ENCODE assay signal across 18 cellular contexts in genomic region chr2:127753374-127753773, GRCh38. TPM values are rescaled to one million over a fixed set of nuclear protein-coding genes. Genes with fewer than 3 reads are reported as not detected.
DNase-seq lines count a peak whose midpoint lies in the region; ATAC-seq and TF ChIP-seq lines count a peak whose summit lies in the region.
"Had no signal": no experiment of that assay in that cellular context is flagged by ENCODE, and none has a peak within 500 bp of the region (broad histone marks: within the 10 kb centered on the region; RNA-seq: fewer than 3 reads in every experiment).

No MANE protein-coding gene starts in this region.

- no peak for DNase-seq in activated CD8-positive, alpha-beta T cell treated with anti-CD3 and anti-CD28 coated beads for 36 hours
- DNase-seq in activated CD8-positive, alpha-beta T cell treated with anti-CD3 and anti-CD28 coated beads, Interleukin-2, amount 10 ng/mL, durations not matched to agents 7 days and 5 days = no peak
- no peak for DNase-seq in activated naive CD8-positive, alpha-beta T cell treated with anti-CD3 and anti-CD28 coated beads, Interleukin-2, amount 50 U/mL, for 24 hours
- no peak for DNase-seq in epithelial cell of prostate (ENCODE audit: low read depth, low spot score)
- DNase-seq in T-helper 17 cell = no peak
- DNase-seq: Calu3; CD8-positive, alpha-beta T cell; DMS79 treated with DMSO at 0.1 percent for 48 hours; GF-D8; GOT3; H7; HFFc6 had no signal

- intact Hi-C loops in activated CD8-positive, alpha-beta T cell treated with anti-CD3 and anti-CD28 coated beads for 36 hours (cut with micrococcal nuclease) = no loop called here

- CTCF ChIA-PET in activated CD8-positive, alpha-beta T cell treated with anti-CD3 and anti-CD28 coated beads for 36 hours (lab: Charles Lee) = interaction anchor here (1.1 to 1.5 kb wide), 2 partner anchors 30 to 163 kb away, joined by 3 to 4 read pairs; no protein-coding TSS in a partner anchor
- CTCF ChIA-PET in activated CD8-positive, alpha-beta T cell treated with anti-CD3 and anti-CD28 coated beads, Interleukin-2, amount 10 ng/mL, durations not matched to agents 7 days and 5 days (lab: Charles Lee) = no interaction called here

- H3K9me3 Mint-ChIP-seq in activated CD8-positive, alpha-beta T cell treated with anti-CD3 and anti-CD28 coated beads for 36 hours = no peaks in the 10 kb centered on the region
- H3K9me3 Mint-ChIP-seq in activated CD8-positive, alpha-beta T cell treated with anti-CD3 and anti-CD28 coated beads, Interleukin-2, amount 10 ng/mL, durations not matched to agents 7 days and 5 days (ENCODE audit: insufficient read depth) = no peaks in the 10 kb centered on the region
- H3K9me3 Mint-ChIP-seq in activated naive CD8-positive, alpha-beta T cell (ENCODE audit: low read depth) = no peaks in the 10 kb centered on the region
- H3K9me3 Mint-ChIP-seq in activated naive CD8-positive, alpha-beta T cell treated with anti-CD3 and anti-CD28 coated beads, Interleukin-2, amount 50 U/mL, for 24 hours = no peaks in the 10 kb centered on the region
- no peaks in the 10 kb centered on the region for H3K9me3 Mint-ChIP-seq in activated T-helper 17 cell treated with anti-CD3 and anti-CD28 coated beads, Interleukin-2, amount 50 U/mL, for 72 hours
- H3K9me3 Mint-ChIP-seq: CD8-positive, alpha-beta T cell; HFFc6 had no signal

- POLR2A ChIA-PET in activated CD8-positive, alpha-beta T cell treated with anti-CD3 and anti-CD28 coated beads for 36 hours (lab: Charles Lee) = no interaction called here
- POLR2A ChIA-PET in activated CD8-positive, alpha-beta T cell treated with anti-CD3 and anti-CD28 coated beads, Interleukin-2, amount 10 ng/mL, durations not matched to agents 7 days and 5 days (lab: Charles Lee) = no interaction called here

- peak overlapping the region; percentile 19 for H3K27ac ChIP-seq in epithelial cell of prostate
- H3K27ac ChIP-seq: BLaER1 treated with 17β-estradiol and CSF1 and Interleukin-3, amounts not matched to agents 10 nM and 100 nM; HL-60 had no signal

- peaks cover 16% of the 10 kb centered on the region for H3K4me1 Mint-ChIP-seq in activated CD8-positive, alpha-beta T cell treated with anti-CD3 and anti-CD28 coated beads for 36 hours (ENCODE audit: low read depth)
- peaks cover 3% of the 10 kb centered on the region for H3K4me1 Mint-ChIP-seq in activated CD8-positive, alpha-beta T cell treated with anti-CD3 and anti-CD28 coated beads, Interleukin-2, amount 10 ng/mL, durations not matched to agents 7 days and 5 days (ENCODE audit: low read depth)
- peaks cover 7% of the 10 kb centered on the region for H3K4me1 Mint-ChIP-seq in activated naive CD8-positive, alpha-beta T cell (ENCODE audit: low read depth)
- peaks cover 13% of the 10 kb centered on the region for H3K4me1 Mint-ChIP-seq in activated naive CD8-positive, alpha-beta T cell treated with anti-CD3 and anti-CD28 coated beads, Interleukin-2, amount 50 U/mL, for 24 hours
- H3K4me1 Mint-ChIP-seq in activated T-helper 17 cell treated with anti-CD3 and anti-CD28 coated beads, Interleukin-2, amount 50 U/mL, for 72 hours = no peaks in the 10 kb centered on the region
- H3K4me1 Mint-ChIP-seq in T-helper 17 cell = peaks cover 5% of the 10 kb centered on the region

- peaks cover 20% of the 10 kb centered on the region for H3K36me3 Mint-ChIP-seq in activated CD8-positive, alpha-beta T cell treated with anti-CD3 and anti-CD28 coated beads for 36 hours (ENCODE audit: low read depth)
- peaks cover 28% of the 10 kb centered on the region for H3K36me3 Mint-ChIP-seq in activated CD8-positive, alpha-beta T cell treated with anti-CD3 and anti-CD28 coated beads, Interleukin-2, amount 10 ng/mL, durations not matched to agents 7 days and 5 days (ENCODE audit: low read depth)
- peaks cover 3% of the 10 kb centered on the region for H3K36me3 Mint-ChIP-seq in activated naive CD8-positive, alpha-beta T cell
- H3K36me3 Mint-ChIP-seq in activated naive CD8-positive, alpha-beta T cell treated with anti-CD3 and anti-CD28 coated beads, Interleukin-2, amount 50 U/mL, for 24 hours (ENCODE audit: low read depth) = peaks cover 36% of the 10 kb centered on the region
- peaks cover 78% of the 10 kb centered on the region for H3K36me3 Mint-ChIP-seq in activated T-helper 17 cell treated with anti-CD3 and anti-CD28 coated beads, Interleukin-2, amount 50 U/mL, for 72 hours (ENCODE audit: low read depth)
- H3K36me3 Mint-ChIP-seq in T-helper 17 cell (ENCODE audit: low read depth) = no peaks in the 10 kb centered on the region

- TF ChIP-seq CTCF in activated CD8-positive, alpha-beta T cell treated with anti-CD3 and anti-CD28 coated beads for 36 hours (IDR thresholded peaks at IDR 0.05) = no peak

- no peak for ATAC-seq in activated CD8-positive, alpha-beta T cell treated with anti-CD3 and anti-CD28 coated beads for 36 hours
- no peak for ATAC-seq in activated CD8-positive, alpha-beta T cell treated with anti-CD3 and anti-CD28 coated beads, Interleukin-2, amount 10 ng/mL, durations not matched to agents 7 days and 5 days
- no peak for ATAC-seq in activated naive CD8-positive, alpha-beta T cell treated with anti-CD3 and anti-CD28 coated beads, Interleukin-2, amount 50 U/mL, for 24 hours
- ATAC-seq in activated T-helper 17 cell treated with anti-CD3 and anti-CD28 coated beads, Interleukin-2, amount 50 U/mL, for 72 hours (replicated peaks) = peak; percentile 28
- ATAC-seq in T-helper 17 cell = no peak
- ATAC-seq: CD8-positive, alpha-beta T cell; HCT116 had no signal

- no peaks in the 10 kb centered on the region for H3K9me3 ChIP-seq in T-helper 17 cell (ENCODE audit: control insufficient read depth, low read length, poor library complexity, severe bottlenecking)
- H3K9me3 ChIP-seq: BLaER1 treated with 17β-estradiol and CSF1 and Interleukin-3, amounts not matched to agents 10 nM and 100 nM had no signal

- H3K4me3 Mint-ChIP-seq in activated CD8-positive, alpha-beta T cell treated with anti-CD3 and anti-CD28 coated beads for 36 hours = no peak overlapping the region
- no peak overlapping the region for H3K4me3 Mint-ChIP-seq in activated CD8-positive, alpha-beta T cell treated with anti-CD3 and anti-CD28 coated beads, Interleukin-2, amount 10 ng/mL, durations not matched to agents 7 days and 5 days
- H3K4me3 Mint-ChIP-seq in activated naive CD8-positive, alpha-beta T cell = no peak overlapping the region
- H3K4me3 Mint-ChIP-seq in activated naive CD8-positive, alpha-beta T cell treated with anti-CD3 and anti-CD28 coated beads, Interleukin-2, amount 50 U/mL, for 24 hours = no peak overlapping the region
- no peak overlapping the region for H3K4me3 Mint-ChIP-seq in activated T-helper 17 cell treated with anti-CD3 and anti-CD28 coated beads, Interleukin-2, amount 50 U/mL, for 72 hours
- no peak overlapping the region for H3K4me3 Mint-ChIP-seq in T-helper 17 cell
- H3K4me3 Mint-ChIP-seq: B cell; CD8-positive, alpha-beta T cell; HFFc6 had no signal

- no peaks in the 10 kb centered on the region for H3K27me3 Mint-ChIP-seq in activated CD8-positive, alpha-beta T cell treated with anti-CD3 and anti-CD28 coated beads for 36 hours
- no peaks in the 10 kb centered on the region for H3K27me3 Mint-ChIP-seq in activated CD8-positive, alpha-beta T cell treated with anti-CD3 and anti-CD28 coated beads, Interleukin-2, amount 10 ng/mL, durations not matched to agents 7 days and 5 days (ENCODE audit: low read depth)
- no peaks in the 10 kb centered on the region for H3K27me3 Mint-ChIP-seq in activated naive CD8-positive, alpha-beta T cell
- H3K27me3 Mint-ChIP-seq in activated naive CD8-positive, alpha-beta T cell treated with anti-CD3 and anti-CD28 coated beads, Interleukin-2, amount 50 U/mL, for 24 hours = no peaks in the 10 kb centered on the region
- H3K27me3 Mint-ChIP-seq in activated T-helper 17 cell treated with anti-CD3 and anti-CD28 coated beads, Interleukin-2, amount 50 U/mL, for 72 hours = no peaks in the 10 kb centered on the region
- no peaks in the 10 kb centered on the region for H3K27me3 Mint-ChIP-seq in T-helper 17 cell
- H3K27me3 Mint-ChIP-seq: B cell had no signal

- peak overlapping the region; percentile 64 for H3K27ac Mint-ChIP-seq in activated CD8-positive, alpha-beta T cell treated with anti-CD3 and anti-CD28 coated beads for 36 hours
- H3K27ac Mint-ChIP-seq in activated CD8-positive, alpha-beta T cell treated with anti-CD3 and anti-CD28 coated beads, Interleukin-2, amount 10 ng/mL, durations not matched to agents 7 days and 5 days = no peak overlapping the region
- H3K27ac Mint-ChIP-seq in activated naive CD8-positive, alpha-beta T cell = peak overlapping the region; percentile 54
- no peak overlapping the region for H3K27ac Mint-ChIP-seq in activated naive CD8-positive, alpha-beta T cell treated with anti-CD3 and anti-CD28 coated beads, Interleukin-2, amount 50 U/mL, for 24 hours
- no peak overlapping the region for H3K27ac Mint-ChIP-seq in activated T-helper 17 cell treated with anti-CD3 and anti-CD28 coated beads, Interleukin-2, amount 50 U/mL, for 72 hours
- no peak overlapping the region for H3K27ac Mint-ChIP-seq in T-helper 17 cell
- H3K27ac Mint-ChIP-seq: B cell; CD8-positive, alpha-beta T cell; HFFc6 had no signal

RNA-seq across cellular contexts. Expression of gene SFT2D3, which starts 52.1 kb away (rescaled TPM):
- total RNA-seq in activated CD8-positive, alpha-beta T cell treated with anti-CD3 and anti-CD28 coated beads for 36 hours = 1 to 10 TPM; 3.9 to 4.4 TPM
- total RNA-seq in activated CD8-positive, alpha-beta T cell treated with anti-CD3 and anti-CD28 coated beads, Interleukin-2, amount 10 ng/mL, durations not matched to agents 7 days and 5 days = 1 to 10 TPM; 4.8 to 5.5 TPM
- total RNA-seq in activated T-helper 17 cell treated with anti-CD3 and anti-CD28 coated beads, Interleukin-2, amount 50 U/mL, for 72 hours = 1 to 10 TPM; 2.5 to 2.9 TPM
- total RNA-seq in T-helper 17 cell = 1 to 10 TPM; 5.9 to 6.0 TPM

RNA-seq across cellular contexts. Expression of gene WDR33, which starts 57.6 kb away (rescaled TPM):
- 10 to 100 TPM; 71.4 to 74.6 TPM for total RNA-seq in activated CD8-positive, alpha-beta T cell treated with anti-CD3 and anti-CD28 coated beads for 36 hours
- 10 to 100 TPM; 64.3 to 68.3 TPM for total RNA-seq in activated CD8-positive, alpha-beta T cell treated with anti-CD3 and anti-CD28 coated beads, Interleukin-2, amount 10 ng/mL, durations not matched to agents 7 days and 5 days
- total RNA-seq in activated T-helper 17 cell treated with anti-CD3 and anti-CD28 coated beads, Interleukin-2, amount 50 U/mL, for 72 hours = 10 to 100 TPM; 72.6 to 80.3 TPM
- 10 to 100 TPM; 55.2 to 61.8 TPM for total RNA-seq in T-helper 17 cell

Comparison
In these comparisons a context has a peak if more than half of its experiments do, and no peak if none do; other contexts are left out.
1. H3K27ac Mint-ChIP-seq: peak in activated CD8-positive, alpha-beta T cell treated with anti-CD3 and anti-CD28 coated beads for 36 hours (single experiment) and activated naive CD8-positive, alpha-beta T cell (single experiment); none in activated CD8-positive, alpha-beta T cell treated with anti-CD3 and anti-CD28 coated beads, Interleukin-2, amount 10 ng/mL, durations not matched to agents 7 days and 5 days (single experiment), activated naive CD8-positive, alpha-beta T cell treated with anti-CD3 and anti-CD28 coated beads, Interleukin-2, amount 50 U/mL, for 24 hours (single experiment), activated T-helper 17 cell treated with anti-CD3 and anti-CD28 coated beads, Interleukin-2, amount 50 U/mL, for 72 hours (single experiment) and T-helper 17 cell (single experiment).